In the genomic region with DNA sequence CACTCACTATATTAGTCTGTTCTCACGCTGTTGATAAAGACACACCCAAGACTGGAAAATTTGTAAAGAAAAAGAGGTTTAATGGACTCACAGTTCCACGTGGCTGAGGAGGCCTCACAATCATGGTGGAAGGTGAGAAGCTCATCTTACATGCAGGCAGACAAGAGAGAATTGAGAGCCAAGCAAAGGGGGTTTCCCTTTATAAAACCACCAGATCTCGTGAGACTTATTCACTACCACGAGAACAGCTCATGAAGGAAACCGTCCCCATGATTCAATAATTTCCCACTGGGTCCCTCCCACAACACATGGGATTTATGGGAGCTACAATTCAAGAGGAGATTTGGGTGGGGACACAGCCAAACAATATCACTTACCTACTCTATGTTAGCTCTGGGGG, we compare ENCODE assay signal across 9 cellular contexts. TPM values are rescaled to one million over a fixed set of nuclear protein-coding genes. Genes with fewer than 3 reads are reported as not detected.
"Had no signal": no experiment of that assay in that cellular context is flagged by ENCODE, and none has a peak within 500 bp of the region (broad histone marks: within the 10 kb centered on the region; RNA-seq: fewer than 3 reads in every experiment).

No MANE protein-coding gene starts in this region.

RNA-seq across cellular contexts. Expression of a gene that starts 23.9 kb away (rescaled TPM):
- total RNA-seq: activated CD4-positive, alpha-beta T cell treated with anti-CD3 and anti-CD28 coated beads, Interleukin-2, amount 10 ng/mL, durations not matched to agents 24 days and 14 days; activated CD8-positive, alpha-beta T cell treated with anti-CD3 and anti-CD28 coated beads for 36 hours; activated naive CD8-positive, alpha-beta T cell treated with anti-CD3 and anti-CD28 coated beads, Interleukin-2, amount 10 ng/mL, durations not matched to agents 7 days and 5 days; activated T-helper 2 cell treated with anti-CD3 and anti-CD28 coated beads, Interferon-gamma antibody, Interleukin-2, Interleukin-4, amounts not matched to agents 10 μg/mL and 5 μg/mL and 100 μg/mL, durations not matched to agents 14 hours and 24 hours and 36 hours; astrocyte; OCI-LY7; PC-9; SK-MEL-5; T-helper 2 cell treated with Interferon-gamma antibody and Interleukin-4, amounts not matched to agents 100 ng/mL and 5 ng/mL, for 36 hours had no signal
